Comparison of ENCODE assay signal across 8 cellular contexts in the genomic region with DNA sequence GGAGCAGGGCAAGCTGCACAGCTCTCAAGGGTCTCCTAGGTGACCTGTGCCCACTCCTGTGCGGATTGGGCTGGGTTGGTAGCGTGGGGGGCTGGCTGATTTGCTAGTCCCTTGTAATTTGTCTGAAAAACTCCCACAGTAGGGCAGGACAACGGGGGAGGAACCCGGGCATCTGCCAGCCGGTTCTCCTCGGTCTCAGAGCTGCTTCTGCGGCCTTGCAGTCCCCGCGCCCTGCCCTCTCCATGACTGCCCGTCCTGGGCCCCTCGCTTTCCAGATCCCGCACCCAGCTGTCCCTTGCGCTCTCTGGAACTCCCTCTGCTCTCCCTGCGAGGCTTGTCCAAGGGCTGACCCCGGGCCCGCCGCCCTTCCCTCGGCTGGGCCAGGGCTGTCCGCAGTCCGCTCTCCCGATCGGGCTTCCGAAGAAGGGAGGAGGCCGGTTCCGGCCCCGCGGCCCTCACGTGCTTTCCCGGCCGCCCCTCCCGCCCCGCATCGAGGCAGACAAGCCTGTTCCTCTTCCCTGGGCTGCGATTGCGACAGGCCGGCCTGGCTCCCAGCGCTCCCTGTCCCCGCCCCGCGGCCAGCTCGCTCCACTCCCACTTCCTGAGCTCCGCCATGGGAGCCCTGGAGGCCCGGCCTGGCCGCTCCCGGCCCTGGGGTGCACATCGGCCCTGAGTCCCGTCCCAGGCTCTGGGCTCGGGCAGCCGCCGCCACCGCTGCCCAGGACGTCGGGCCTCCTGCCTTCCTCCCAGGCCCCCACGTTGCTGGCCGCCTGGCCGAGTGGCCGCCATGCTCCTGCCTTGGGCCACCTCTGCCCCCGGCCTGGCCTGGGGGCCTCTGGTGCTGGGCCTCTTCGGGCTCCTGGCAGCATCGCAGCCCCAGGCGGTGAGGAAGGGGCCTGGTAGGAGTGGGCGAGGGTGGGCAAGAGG. TPM values are rescaled to one million over a fixed set of nuclear protein-coding genes. Genes with fewer than 3 reads are reported as not detected.
A peak's percentile ranks its signal among the peaks of the same experiment; 100 is the strongest.
DNase-seq lines count a peak whose midpoint lies in the region; ATAC-seq, FAIRE-seq and TF ChIP-seq lines count a peak whose summit lies in the region.

LTBR (plus strand) TSS at position 591 of the 927 bp plus-strand sequence; CDS start at position 788, 197 bp downstream.

- H3K36me3 Mint-ChIP-seq in HFFc6 (ENCODE audit: low read depth) = peaks cover 29% of the 10 kb centered on the region

- no peaks in the 10 kb centered on the region; the same call in 1 of the 2 replicates for H3K27me3 Mint-ChIP-seq in HFFc6 (ENCODE audit: insufficient read depth)

- TF ChIP-seq POLR2A in endothelial cell of umbilical vein (IDR thresholded peaks at IDR 0.05; ENCODE audit: low read depth, low read length) = peak; percentile 87

- H2BK12ac ChIP-seq in mesenchymal stem cell (ENCODE audit: low read length in 2 of 2) = peak within 1 kb of the TSS; percentile 91 to 98

- H3K4me2 ChIP-seq in endothelial cell of umbilical vein (ENCODE audit: insufficient read depth, low read length) (peak within 1 kb of the TSS; percentile 83), mesenchymal stem cell (ENCODE audit: low read length, poor library complexity, severe bottlenecking) (no peak within 1 kb of the TSS)

- H3K18ac ChIP-seq in mesenchymal stem cell (ENCODE audit: low read depth in 1 of 2, low read length in 2 of 2) = peak within 1 kb of the TSS; percentile 99 to 100

- no peaks in the 10 kb centered on the region for H3K9me1 ChIP-seq in endothelial cell of umbilical vein (replicated peaks; ENCODE audit: control insufficient read depth, extremely low read depth, insufficient read depth, low read length)

- H3K4ac ChIP-seq in mesenchymal stem cell (ENCODE audit: low read depth in 1 of 2, low read length in 2 of 2) = peak within 1 kb of the TSS; percentile 99 to 100

- CTCF ChIA-PET in endothelial cell of umbilical vein (lab: Charles Lee) = interaction anchor here (0.7 to 3.4 kb wide), 13 partner anchors 10 to 154 kb away, joined by 3 to 20 read pairs (median 4); no protein-coding TSS in a partner anchor

- H3K36me3 ChIP-seq in endothelial cell of umbilical vein (ENCODE audit: control insufficient read depth in 2 of 2, extremely low read depth in 1 of 2, insufficient read depth in 2 of 2, low read length in 2 of 2) (peaks cover 9 to 19% of the 10 kb centered on the region in 2 experiments), mesenchymal stem cell (ENCODE audit: control insufficient read depth in 1 of 2, insufficient read depth in 2 of 2, low read depth in 1 of 2, low read length in 2 of 2) (peaks cover 0 to 37% of the 10 kb centered on the region in 2 experiments)

- TSS peak; percentile 48 for BruUV-seq in endothelial cell of umbilical vein (replicated peaks; lab: Mats Ljungman, UMichigan)

- peaks cover 35% of the 10 kb centered on the region for H3K4me1 Mint-ChIP-seq in HFFc6 (ENCODE audit: low read depth)

- H3K14ac ChIP-seq in mesenchymal stem cell (ENCODE audit: low read length in 2 of 2) = peak within 1 kb of the TSS; percentile 37 to 99

- H4K8ac ChIP-seq in mesenchymal stem cell (ENCODE audit: low read length) = peak within 1 kb of the TSS; percentile 93

- H2BK15ac ChIP-seq in mesenchymal stem cell (ENCODE audit: low read depth, poor library complexity, severe bottlenecking) = peak within 1 kb of the TSS; percentile 99

- H3K23ac ChIP-seq in mesenchymal stem cell (ENCODE audit: low read length in 2 of 2) = peak within 1 kb of the TSS in 1 of 2 experiments; percentile 94

- no peaks in the 10 kb centered on the region for H3K9me3 Mint-ChIP-seq in HFFc6

- FAIRE-seq in endothelial cell of umbilical vein (lab: Jason Lieb, UNC) = peak; percentile 88

- intact Hi-C loops in endothelial cell of umbilical vein (cut with micrococcal nuclease) = loop anchor here (1.0 kb wide), 3 partner anchors 48 to 68 kb away; partner anchors contain the start of gene TAPBPL

- no peak within 1 kb of the TSS for H2AK5ac ChIP-seq in mesenchymal stem cell (ENCODE audit: low read length, severe bottlenecking)

- H3K4me1 ChIP-seq in endothelial cell of umbilical vein (ENCODE audit: control insufficient read depth, extremely low read depth, insufficient read depth, low read length) (peaks cover 20% of the 10 kb centered on the region), mesenchymal stem cell (ENCODE audit: control insufficient read depth, insufficient read depth, low read depth, low read length) (peaks cover 11% of the 10 kb centered on the region)

- H2AFZ ChIP-seq in endothelial cell of umbilical vein (ENCODE audit: low read depth, low read length) (peak within 1 kb of the TSS; percentile 69), mesenchymal stem cell (ENCODE audit: low read depth, low read length) (no peak within 1 kb of the TSS)

- H3K79me2 ChIP-seq in endothelial cell of umbilical vein (ENCODE audit: control insufficient read depth, insufficient read depth, low read length) = peaks cover 20% of the 10 kb centered on the region

- peak within 1 kb of the TSS; percentile 100 for H4K91ac ChIP-seq in mesenchymal stem cell (ENCODE audit: low read length)

- DNase-seq in AG08396 (ENCODE audit: low spot score) (peak; percentile 97), HFFc6 (peak; percentile 90), T1000 (lab: John Stamatoyannopoulos, UW) (peak; percentile 89), endothelial cell of umbilical vein (ENCODE audit: low read depth, low spot score) (peak; percentile 89), mesenchymal stem cell (peak; percentile 95)
- DNase-seq in stimulated activated naive CD4-positive, alpha-beta T cell treated with Interleukin-2 at 50 U/mL for 16 hours (lab: John Stamatoyannopoulos, UW) = no peak

- H3K27ac ChIP-seq in endothelial cell of umbilical vein (ENCODE audit: insufficient read depth, low read depth, low read length) = peak within 1 kb of the TSS; percentile 81
- no peak within 1 kb of the TSS for H3K27ac ChIP-seq in mesenchymal stem cell (ENCODE audit: low read length, poor library complexity, severe bottlenecking)
- peak within 1 kb of the TSS; percentile 84 for H3K27ac ChIP-seq in temporal lobe (ENCODE audit: low read depth, low read length)

- POLR2A ChIA-PET in endothelial cell of umbilical vein (lab: Charles Lee) = interaction anchor here (1.4 to 1.9 kb wide), 2 partner anchors 47 to 87 kb away, joined by 5 to 7 read pairs; partner anchors contain the start of gene VAMP1

- 31% methylated on average over 54 of the region's 62 CpGs for WGBS in mesenchymal stem cell

- H3K27me3 ChIP-seq in endothelial cell of umbilical vein (ENCODE audit: control insufficient read depth in 2 of 2, insufficient read depth in 2 of 2, low read length in 2 of 2) (no peaks in the 10 kb centered on the region), mesenchymal stem cell (ENCODE audit: control insufficient read depth in 1 of 2, insufficient read depth in 1 of 2, low read length in 2 of 2) (no peaks in the 10 kb centered on the region)

- H3K79me1 ChIP-seq in mesenchymal stem cell (replicated peaks; ENCODE audit: low read length, poor library complexity, severe bottlenecking) = no peaks in the 10 kb centered on the region

- TF ChIP-seq CTCF in HFFc6 (IDR thresholded peaks at IDR 0.05) = peak; percentile 21; the same call in 1 of the 2 replicates
- TF ChIP-seq CTCF in endothelial cell of umbilical vein (IDR thresholded peaks at IDR 0.05; ENCODE audit: extremely low read depth in 1 of 2, insufficient read depth in 1 of 2, low read depth in 1 of 2, low read length in 2 of 2) = peak in 1 of 2 donors; percentile 5

- H3K9me3 ChIP-seq in endothelial cell of umbilical vein (replicated peaks; ENCODE audit: control insufficient read depth, insufficient read depth, low read length) (no peaks in the 10 kb centered on the region), mesenchymal stem cell (ENCODE audit: control insufficient read depth, low read length) (no peaks in the 10 kb centered on the region)

- H3K9ac ChIP-seq in endothelial cell of umbilical vein (replicated peaks; ENCODE audit: extremely low read depth, insufficient read depth, low read length) (peak within 1 kb of the TSS; percentile 90), mesenchymal stem cell (ENCODE audit: low read length) (peak within 1 kb of the TSS; percentile 96)

- no peak within 1 kb of the TSS for H2BK5ac ChIP-seq in mesenchymal stem cell (ENCODE audit: low read depth, low read length, poor library complexity, severe bottlenecking)

- H3K4me3 Mint-ChIP-seq in HFFc6 = peak within 1 kb of the TSS; percentile 91

- H2BK120ac ChIP-seq in mesenchymal stem cell (ENCODE audit: low read depth, low read length) = peak within 1 kb of the TSS; percentile 100

- ATAC-seq in HG03175 (IDR thresholded peaks at IDR 0.05; ENCODE audit: unreplicated experiment) = no peak

- peak within 1 kb of the TSS; percentile 89 for H3K27ac Mint-ChIP-seq in HFFc6

- H3K4me3 ChIP-seq in endothelial cell of umbilical vein (replicated peaks in 1 of 3; ENCODE audit: insufficient read depth in 1 of 3, low read depth in 1 of 3, low read length in 3 of 3) = peak within 1 kb of the TSS; percentile 48 to 73 (median 72)
- peak within 1 kb of the TSS in 1 of 2 experiments; percentile 96 for H3K4me3 ChIP-seq in mesenchymal stem cell (ENCODE audit: insufficient read depth in 1 of 2, low read depth in 1 of 2, low read length in 2 of 2)

- dilution Hi-C loops in endothelial cell of umbilical vein (cut with MboI; ENCODE audit: extremely low pct_ligation_motif_present, low sequenced_read_pairs) = no loop called here

- no peaks in the 10 kb centered on the region for H4K20me1 ChIP-seq in endothelial cell of umbilical vein (replicated peaks; ENCODE audit: control insufficient read depth, extremely low read depth, insufficient read depth, low read length)

TF ChIP-seq in endothelial cell of umbilical vein, 7 proteins besides CTCF, POLR2A, EP300 and RAD21 (continues in another document):
- peak; percentile 72 for TF ChIP-seq POLR2AphosphoS5 (IDR thresholded peaks at IDR 0.05; ENCODE audit: insufficient read depth, low read depth, low read length)
- no peak for TF ChIP-seq JUN (IDR thresholded peaks at IDR 0.05; ENCODE audit: borderline replicate concordance, insufficient read depth, insufficient read length, low read depth)
- no peak for TF ChIP-seq GATA2 (IDR thresholded peaks at IDR 0.05; ENCODE audit: insufficient read depth, insufficient read length, low read depth, low read length)
- no peak for TF ChIP-seq MYC (IDR thresholded peaks at IDR 0.05; ENCODE audit: low read depth, low read length)

RNA-seq across cellular contexts. Expression of gene LTBR, which starts in this region (rescaled TPM):
- total RNA-seq in HFFc6 (2021; fragmentation: NEBNext Ultra II Directional; extraction: Animal tissue kit (Norgen Biotek cat#: 25700)) = 100 to 1,000 TPM in 3 of 6 experiments, 10 to 100 TPM in 3; 91.5 to 124 (median 106) TPM
- total RNA-seq in endothelial cell of umbilical vein (84.1 and 102 TPM in 2 replicates), temporal lobe (0.98 TPM)
- 70.7 and 82.2 TPM in 2 replicates for polyA plus RNA-seq in endothelial cell of umbilical vein
- polyA plus RNA-seq in endothelial cell of umbilical vein (2011; cell fraction: cytosol; rRNA removed) = 46.4 and 59.5 TPM in 2 replicates
- polyA plus RNA-seq in endothelial cell of umbilical vein (2011; cell fraction: nucleus; rRNA removed) = 47.3 TPM in 2 replicates
- 66.7 and 93.7 TPM in 2 replicates for polyA plus RNA-seq in endothelial cell of umbilical vein (2012)
- polyA minus RNA-seq in endothelial cell of umbilical vein = 15.6 and 26.2 TPM in 2 replicates
- 33.2 TPM for polyA minus RNA-seq in endothelial cell of umbilical vein (2011; cell fraction: cytosol; rRNA and poly(A)+ RNA removed)
- 17.9 and 21.2 TPM in 2 replicates for polyA minus RNA-seq in endothelial cell of umbilical vein (2011; cell fraction: nucleus; rRNA and poly(A)+ RNA removed)
- polyA plus RNA-seq in mesenchymal stem cell (2013, experiment 1 of 2) = 262 TPM
- 265 TPM for polyA plus RNA-seq in mesenchymal stem cell (2013, experiment 2 of 2)

Comparison
In these comparisons a context has a peak if more than half of its experiments do, and no peak if none do; other contexts are left out.
1. RNA of gene LTBR (total RNA-seq): 91.5 to 124 TPM in HFFc6 and 84.1 to 102 TPM in endothelial cell of umbilical vein; 0.98 TPM in temporal lobe (single experiment); every median in the first group is over 10 times any median in the second.